In the genomic region with DNA sequence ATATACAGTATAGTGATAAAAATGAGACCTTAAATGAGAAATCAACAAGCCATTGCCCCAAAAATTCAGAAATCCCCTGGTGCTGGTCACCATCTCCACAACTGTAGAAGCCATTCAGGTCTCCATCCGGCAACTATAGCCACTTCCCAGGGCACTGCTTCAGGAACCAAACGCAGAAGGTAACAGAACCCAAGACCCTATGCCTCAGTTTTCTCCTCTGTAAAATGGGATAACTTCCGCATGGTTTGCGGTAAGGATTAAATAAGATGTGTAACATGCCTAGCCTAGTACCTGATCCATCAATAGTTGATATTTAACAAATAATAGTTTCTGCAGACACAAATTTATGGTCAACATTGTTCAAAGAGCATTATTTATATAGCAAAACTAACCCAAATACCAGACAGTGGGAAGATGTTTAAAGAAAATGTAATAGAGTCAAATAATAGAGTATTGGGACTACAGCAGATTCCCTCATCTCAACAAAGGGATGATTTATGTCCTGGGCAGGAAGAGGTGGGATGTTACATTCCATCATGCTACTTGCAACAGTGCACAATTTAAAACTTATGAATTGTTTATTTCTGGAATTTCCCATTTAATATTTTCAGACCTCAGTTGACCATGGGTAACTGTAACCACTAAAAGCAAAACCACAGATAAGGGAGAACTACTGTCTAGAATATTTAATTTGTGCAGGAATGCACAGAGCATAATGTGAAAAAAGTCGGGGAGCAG, we compare ENCODE assay signal across 2 cellular contexts.
TF ChIP-seq lines count a peak whose summit lies in the region.

No MANE protein-coding gene starts in this region.

TF ChIP-seq in IMR-90, 13 proteins besides CTCF, POLR2A, EP300 and RAD21:
- TF ChIP-seq BHLHE40 (IDR thresholded peaks at IDR 0.05; ENCODE audit: low read depth, low read length) (no peak), MAZ (IDR thresholded peaks at IDR 0.05; ENCODE audit: borderline replicate concordance, low read depth, low read length) (no peak), RFX5 (IDR thresholded peaks at IDR 0.05; ENCODE audit: low read depth, low read length) (no peak), RCOR1 (IDR thresholded peaks at IDR 0.05; ENCODE audit: insufficient replicate concordance, low read length) (no peak), FOS (IDR thresholded peaks at IDR 0.05; ENCODE audit: low read depth, low read length) (no peak), MXI1 (IDR thresholded peaks at IDR 0.05; ENCODE audit: borderline replicate concordance, low read depth, low read length) (no peak), MAFK (IDR thresholded peaks at IDR 0.05; ENCODE audit: low read depth, low read length) (no peak), SMC3 (IDR thresholded peaks at IDR 0.05; ENCODE audit: low read depth, low read length) (no peak), CHD1 (IDR thresholded peaks at IDR 0.05; ENCODE audit: low read depth, low read length) (no peak), NFE2L2 (IDR thresholded peaks at IDR 0.05; ENCODE audit: low read depth, low read length) (no peak)
- TF ChIP-seq, protein P1, sequence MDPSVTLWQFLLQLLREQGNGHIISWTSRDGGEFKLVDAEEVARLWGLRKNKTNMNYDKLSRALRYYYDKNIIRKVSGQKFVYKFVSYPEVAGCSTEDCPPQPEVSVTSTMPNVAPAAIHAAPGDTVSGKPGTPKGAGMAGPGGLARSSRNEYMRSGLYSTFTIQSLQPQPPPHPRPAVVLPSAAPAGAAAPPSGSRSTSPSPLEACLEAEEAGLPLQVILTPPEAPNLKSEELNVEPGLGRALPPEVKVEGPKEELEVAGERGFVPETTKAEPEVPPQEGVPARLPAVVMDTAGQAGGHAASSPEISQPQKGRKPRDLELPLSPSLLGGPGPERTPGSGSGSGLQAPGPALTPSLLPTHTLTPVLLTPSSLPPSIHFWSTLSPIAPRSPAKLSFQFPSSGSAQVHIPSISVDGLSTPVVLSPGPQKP (IDR thresholded peaks at IDR 0.05; ENCODE audit: borderline replicate concordance, low read depth, low read length) = no peak
- TF ChIP-seq, protein P2, sequence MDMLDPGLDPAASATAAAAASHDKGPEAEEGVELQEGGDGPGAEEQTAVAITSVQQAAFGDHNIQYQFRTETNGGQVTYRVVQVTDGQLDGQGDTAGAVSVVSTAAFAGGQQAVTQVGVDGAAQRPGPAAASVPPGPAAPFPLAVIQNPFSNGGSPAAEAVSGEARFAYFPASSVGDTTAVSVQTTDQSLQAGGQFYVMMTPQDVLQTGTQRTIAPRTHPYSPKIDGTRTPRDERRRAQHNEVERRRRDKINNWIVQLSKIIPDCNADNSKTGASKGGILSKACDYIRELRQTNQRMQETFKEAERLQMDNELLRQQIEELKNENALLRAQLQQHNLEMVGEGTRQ (IDR thresholded peaks at IDR 0.05; ENCODE audit: low read depth, low read length) = no peak

TF ChIP-seq in K562, 482 proteins besides CTCF, POLR2A, EP300 and RAD21:
- TF ChIP-seq KDM1A (IDR thresholded peaks at IDR 0.05) (peak in 1 of 2 experiments; percentile 20; a peak in 1 of 4 replicates), RFX7 (CRISPR knock-in tag; IDR thresholded peaks at IDR 0.05) (no peak), RBM25 (IDR thresholded peaks at IDR 0.05; ENCODE audit: low read depth, low read length, severe bottlenecking) (peak; percentile 76)
